ENCODE assay signal across 1 cellular context in the genomic region with DNA sequence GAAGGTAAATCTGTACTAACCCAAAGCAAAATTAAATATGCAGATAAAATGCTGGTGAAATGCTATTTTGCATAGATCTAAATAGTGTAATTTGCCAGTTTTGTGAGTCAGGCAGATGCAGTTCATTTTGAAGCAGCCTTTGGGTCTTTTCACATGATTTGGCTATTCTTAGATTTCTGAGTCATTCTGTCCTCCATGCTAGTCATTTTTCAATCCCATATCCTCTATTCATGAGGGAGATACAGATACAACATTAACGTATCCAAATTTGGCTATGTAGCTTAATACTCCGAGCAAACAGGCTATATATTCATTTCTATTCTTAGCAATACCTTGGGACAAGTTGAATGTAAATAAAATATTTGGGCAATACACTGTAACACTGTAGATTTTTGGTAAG.
TF ChIP-seq lines count a peak whose summit lies in the region.

No MANE protein-coding gene starts in this region.

TF ChIP-seq in GM23338, 12 proteins besides CTCF, POLR2A, EP300 and RAD21 (continued from another document):
- TF ChIP-seq REST (IDR thresholded peaks at IDR 0.05; ENCODE audit: unreplicated experiment) (no peak), STAT1 (IDR thresholded peaks at IDR 0.05; ENCODE audit: unreplicated experiment) (no peak)
- TF ChIP-seq, protein P1, sequence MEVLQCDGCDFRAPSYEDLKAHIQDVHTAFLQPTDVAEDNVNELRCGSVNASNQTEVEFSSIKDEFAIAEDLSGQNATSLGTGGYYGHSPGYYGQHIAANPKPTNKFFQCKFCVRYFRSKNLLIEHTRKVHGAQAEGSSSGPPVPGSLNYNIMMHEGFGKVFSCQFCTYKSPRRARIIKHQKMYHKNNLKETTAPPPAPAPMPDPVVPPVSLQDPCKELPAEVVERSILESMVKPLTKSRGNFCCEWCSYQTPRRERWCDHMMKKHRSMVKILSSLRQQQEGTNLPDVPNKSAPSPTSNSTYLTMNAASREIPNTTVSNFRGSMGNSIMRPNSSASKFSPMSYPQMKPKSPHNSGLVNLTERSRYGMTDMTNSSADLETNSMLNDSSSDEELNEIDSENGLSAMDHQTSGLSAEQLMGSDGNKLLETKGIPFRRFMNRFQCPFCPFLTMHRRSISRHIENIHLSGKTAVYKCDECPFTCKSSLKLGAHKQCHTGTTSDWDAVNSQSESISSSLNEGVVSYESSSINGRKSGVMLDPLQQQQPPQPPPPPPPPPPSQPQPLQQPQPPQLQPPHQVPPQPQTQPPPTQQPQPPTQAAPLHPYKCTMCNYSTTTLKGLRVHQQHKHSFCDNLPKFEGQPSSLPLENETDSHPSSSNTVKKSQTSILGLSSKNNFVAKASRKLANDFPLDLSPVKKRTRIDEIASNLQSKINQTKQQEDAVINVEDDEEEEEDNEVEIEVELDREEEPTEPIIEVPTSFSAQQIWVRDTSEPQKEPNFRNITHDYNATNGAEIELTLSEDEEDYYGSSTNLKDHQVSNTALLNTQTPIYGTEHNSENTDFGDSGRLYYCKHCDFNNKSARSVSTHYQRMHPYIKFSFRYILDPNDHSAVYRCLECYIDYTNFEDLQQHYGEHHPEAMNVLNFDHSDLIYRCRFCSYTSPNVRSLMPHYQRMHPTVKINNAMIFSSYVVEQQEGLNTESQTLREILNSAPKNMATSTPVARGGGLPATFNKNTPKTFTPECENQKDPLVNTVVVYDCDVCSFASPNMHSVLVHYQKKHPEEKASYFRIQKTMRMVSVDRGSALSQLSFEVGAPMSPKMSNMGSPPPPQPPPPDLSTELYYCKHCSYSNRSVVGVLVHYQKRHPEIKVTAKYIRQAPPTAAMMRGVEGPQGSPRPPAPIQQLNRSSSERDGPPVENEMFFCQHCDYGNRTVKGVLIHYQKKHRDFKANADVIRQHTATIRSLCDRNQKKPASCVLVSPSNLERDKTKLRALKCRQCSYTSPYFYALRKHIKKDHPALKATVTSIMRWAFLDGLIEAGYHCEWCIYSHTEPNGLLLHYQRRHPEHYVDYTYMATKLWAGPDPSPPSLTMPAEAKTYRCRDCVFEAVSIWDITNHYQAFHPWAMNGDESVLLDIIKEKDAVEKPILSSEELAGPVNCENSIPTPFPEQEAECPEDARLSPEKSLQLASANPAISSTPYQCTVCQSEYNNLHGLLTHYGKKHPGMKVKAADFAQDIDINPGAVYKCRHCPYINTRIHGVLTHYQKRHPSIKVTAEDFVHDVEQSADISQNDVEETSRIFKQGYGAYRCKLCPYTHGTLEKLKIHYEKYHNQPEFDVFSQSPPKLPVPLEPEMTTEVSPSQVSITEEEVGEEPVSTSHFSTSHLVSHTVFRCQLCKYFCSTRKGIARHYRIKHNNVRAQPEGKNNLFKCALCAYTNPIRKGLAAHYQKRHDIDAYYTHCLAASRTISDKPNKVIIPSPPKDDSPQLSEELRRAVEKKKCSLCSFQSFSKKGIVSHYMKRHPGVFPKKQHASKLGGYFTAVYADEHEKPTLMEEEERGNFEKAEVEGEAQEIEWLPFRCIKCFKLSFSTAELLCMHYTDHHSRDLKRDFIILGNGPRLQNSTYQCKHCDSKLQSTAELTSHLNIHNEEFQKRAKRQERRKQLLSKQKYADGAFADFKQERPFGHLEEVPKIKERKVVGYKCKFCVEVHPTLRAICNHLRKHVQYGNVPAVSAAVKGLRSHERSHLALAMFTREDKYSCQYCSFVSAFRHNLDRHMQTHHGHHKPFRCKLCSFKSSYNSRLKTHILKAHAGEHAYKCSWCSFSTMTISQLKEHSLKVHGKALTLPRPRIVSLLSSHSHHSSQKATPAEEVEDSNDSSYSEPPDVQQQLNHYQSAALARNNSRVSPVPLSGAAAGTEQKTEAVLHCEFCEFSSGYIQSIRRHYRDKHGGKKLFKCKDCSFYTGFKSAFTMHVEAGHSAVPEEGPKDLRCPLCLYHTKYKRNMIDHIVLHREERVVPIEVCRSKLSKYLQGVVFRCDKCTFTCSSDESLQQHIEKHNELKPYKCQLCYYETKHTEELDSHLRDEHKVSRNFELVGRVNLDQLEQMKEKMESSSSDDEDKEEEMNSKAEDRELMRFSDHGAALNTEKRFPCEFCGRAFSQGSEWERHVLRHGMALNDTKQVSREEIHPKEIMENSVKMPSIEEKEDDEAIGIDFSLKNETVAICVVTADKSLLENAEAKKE (CRISPR knock-in tag; IDR thresholded peaks at IDR 0.05), result no peak
TF ChIP-seq in GM23338: peak in this region for 0.
